13 cellular contexts compared by ENCODE assay signal in genomic region chr2:37026050-37026449, GRCh38. TPM values are rescaled to one million over a fixed set of nuclear protein-coding genes. Genes with fewer than 3 reads are reported as not detected.
A peak's percentile ranks its signal among the peaks of the same experiment; 100 is the strongest.
DNase-seq lines count a peak whose midpoint lies in the region; ATAC-seq and TF ChIP-seq lines count a peak whose summit lies in the region.
"Had no signal": no experiment of that assay in that cellular context is flagged by ENCODE, and none has a peak within 500 bp of the region (broad histone marks: within the 10 kb centered on the region; RNA-seq: fewer than 3 reads in every experiment).

No MANE protein-coding gene starts in this region.

- DNase-seq in AG09309 (ENCODE audit: low read depth) (no peak), PC-3 (peak; percentile 25), fibroblast of gingiva (ENCODE audit: low read depth) (peak; percentile 1), gastrocnemius medialis (no peak)
- DNase-seq: DMS79, left lung, NCI-H187 had no signal

- H3K9ac ChIP-seq in PC-3 (ENCODE audit: low read length), result no peak overlapping the region

- TF ChIP-seq CTCF in AG09309 (IDR thresholded peaks at IDR 0.05; ENCODE audit: control insufficient read depth, insufficient read depth, low read depth, low read length, missing control alignments), result peak; percentile 9
- peak; percentile 39; the same call in 1 of the 2 replicates for TF ChIP-seq CTCF in GM12875 (IDR thresholded peaks at IDR 0.05; ENCODE audit: borderline replicate concordance, insufficient read depth, low read depth, low read length)
- TF ChIP-seq CTCF in PC-3 (conservative IDR thresholded peaks at IDR 0.05; ENCODE audit: low read depth, low read length), result peak; percentile 43; the same call in 1 of the 2 replicates
- no peak for TF ChIP-seq CTCF in gastrocnemius medialis (IDR thresholded peaks at IDR 0.05 in 4 of 5, conservative IDR thresholded peaks at IDR 0.05 in 1 of 5)

- H3K9me3 ChIP-seq in PC-3 (ENCODE audit: low read length), result no peaks in the 10 kb centered on the region
- H3K9me3 ChIP-seq in gastrocnemius medialis, result no peaks in the 10 kb centered on the region
- H3K9me3 ChIP-seq: left lung had no signal

- H3K4me1 ChIP-seq in PC-3 (ENCODE audit: insufficient read depth, low read length) (no peaks in the 10 kb centered on the region), gastrocnemius medialis (peaks cover under 1 to 4% of the 10 kb centered on the region in 2 donors)

- H3K4me2 ChIP-seq in PC-3 (ENCODE audit: low read length), result no peak overlapping the region

- POLR2A ChIA-PET in PC-3 (lab: Charles Lee; ENCODE audit: unreplicated experiment), result no interaction called here

- no peaks in the 10 kb centered on the region for H4K20me1 ChIP-seq in PC-3 (ENCODE audit: low read length)

- H3K27me3 ChIP-seq in PC-3 (ENCODE audit: low read length), result no peaks in the 10 kb centered on the region
- no peaks in the 10 kb centered on the region for H3K27me3 ChIP-seq in gastrocnemius medialis
- H3K27me3 ChIP-seq: left lung had no signal

- no peaks in the 10 kb centered on the region for H3K9me2 ChIP-seq in PC-3 (replicated peaks; ENCODE audit: low read length)

- CTCF ChIA-PET in PC-3 (lab: Charles Lee), result no interaction called here

- peak; percentile 64; the same call in 1 of the 2 replicates for ATAC-seq in PC-3
- ATAC-seq in HG03378 (IDR thresholded peaks at IDR 0.05; ENCODE audit: unreplicated experiment), result no peak
- ATAC-seq in GM19023 (IDR thresholded peaks at IDR 0.05; ENCODE audit: unreplicated experiment), result no peak
- ATAC-seq in HG03442 (IDR thresholded peaks at IDR 0.05; ENCODE audit: unreplicated experiment), result no peak
- no peak for ATAC-seq in gastrocnemius medialis
- ATAC-seq: activated T-helper 17 cell treated with anti-CD3 and anti-CD28 coated beads, Interleukin-2, amount 50 U/mL, for 72 hours; left lung; right cardiac atrium had no signal

- no peak for TF ChIP-seq POLR2A in gastrocnemius medialis (IDR thresholded peaks at IDR 0.05)

- H3K27ac ChIP-seq in PC-3 (ENCODE audit: low read length), result no peak overlapping the region
- H3K27ac ChIP-seq in gastrocnemius medialis, result no peak overlapping the region
- H3K27ac ChIP-seq: left lung had no signal

- H3K36me3 ChIP-seq in PC-3 (ENCODE audit: low read depth, low read length) (peaks cover 17% of the 10 kb centered on the region), gastrocnemius medialis (peaks cover 0 to 31% of the 10 kb centered on the region in 2 donors)

- H3K4me3 ChIP-seq in AG09309 (ENCODE audit: control insufficient read depth, low read depth, low read length) (no peak overlapping the region), GM12875 (ENCODE audit: low read depth, low read length) (no peak overlapping the region), PC-3 (ENCODE audit: low read length) (no peak overlapping the region), gastrocnemius medialis (no peak overlapping the region)
- H3K4me3 ChIP-seq: left lung had no signal

- intact Hi-C loops in PC-3 (cut with micrococcal nuclease), result no loop called here
- intact Hi-C loops in gastrocnemius medialis (cut with DNase I; ENCODE audit: low total_unique reads), result no loop called here

- BruUV-seq in PC-3 (replicated peaks; lab: Mats Ljungman, UMichigan), result no TSS peak

- H3K79me2 ChIP-seq in PC-3 (ENCODE audit: low read length), result no peaks in the 10 kb centered on the region

- no peaks in the 10 kb centered on the region for H3F3A ChIP-seq in PC-3 (ENCODE audit: low read length, unreplicated experiment)

- in situ Hi-C loops in gastrocnemius medialis (cut with MboI; ENCODE audit: low sequenced_read_pairs in 4 of 4), result no loop called here

- H2AFZ ChIP-seq in PC-3 (ENCODE audit: low read length), result no peak overlapping the region

RNA-seq across cellular contexts. Expression of gene HEATR5B, which starts 58.1 kb away (rescaled TPM):
- total RNA-seq in PC-3 (2014; rRNA removed) (10.0 and 13.0 TPM in 2 replicates), gastrocnemius medialis (1 to 10 TPM; 6.8 to 10.0 (median 9.8) TPM)

RNA-seq across cellular contexts. Expression of gene GPATCH11, which starts 58.3 kb away (rescaled TPM):
- total RNA-seq in PC-3 (2014; rRNA removed), result 4.5 and 5.2 TPM in 2 replicates
- 1 to 10 TPM; 2.5 to 3.7 (median 3.0) TPM for total RNA-seq in gastrocnemius medialis

RNA-seq across cellular contexts. Expression of gene STRN, which starts 59.7 kb away (rescaled TPM):
- total RNA-seq in PC-3 (2014; rRNA removed) (12.9 and 18.9 TPM in 2 replicates), gastrocnemius medialis (10 to 100 TPM; 21.3 to 52.0 (median 38.5) TPM)

Comparison
In these comparisons a context has a peak if more than half of its experiments do, and no peak if none do; other contexts are left out.
1. DNase-seq: peak in PC-3 (single experiment) and fibroblast of gingiva (single experiment); none in AG09309 (single experiment) and gastrocnemius medialis (0 of 2).
2. CTCF ChIP-seq: peak in AG09309 (single experiment), GM12875 (single experiment) and PC-3 (single experiment); none in gastrocnemius medialis (0 of 5).